1 cellular context compared by ENCODE assay signal in genomic region chr2:179613299-179613651, GRCh38.
TF ChIP-seq lines count a peak whose summit lies in the region.

No MANE protein-coding gene starts in this region.

TF ChIP-seq in H1, 55 proteins besides CTCF, POLR2A, EP300 and RAD21:
- TF ChIP-seq GTF2F1 (IDR thresholded peaks at IDR 0.05; ENCODE audit: borderline replicate concordance, low read depth, low read length) (no peak), EGR1 (IDR thresholded peaks at IDR 0.05; ENCODE audit: borderline replicate concordance, low read depth, low read length) (no peak), EZH2 (IDR thresholded peaks at IDR 0.05; ENCODE audit: low read depth, low read length, severe bottlenecking) (no peak), BCL11A (IDR thresholded peaks at IDR 0.05; ENCODE audit: low read depth in 2 of 2, low read length in 2 of 2) (no peak), CBX5 (IDR thresholded peaks at IDR 0.05; ENCODE audit: low read depth, low read length) (no peak), SIRT6 (IDR thresholded peaks at IDR 0.05; ENCODE audit: low read length) (no peak), PHF8 (conservative IDR thresholded peaks at IDR 0.05; ENCODE audit: low read depth, low read length) (no peak), HDAC2 (IDR thresholded peaks at IDR 0.05; ENCODE audit: borderline replicate concordance in 1 of 2, low read depth in 2 of 2, low read length in 2 of 2) (no peak), ASH2L (IDR thresholded peaks at IDR 0.05; ENCODE audit: low read length) (no peak), USF2 (IDR thresholded peaks at IDR 0.05; ENCODE audit: low read length) (no peak), FOSL1 (IDR thresholded peaks at IDR 0.05; ENCODE audit: insufficient read depth, low read depth, low read length) (no peak), MAFK (IDR thresholded peaks at IDR 0.05; ENCODE audit: low read depth, low read length) (no peak), SP4 (IDR thresholded peaks at IDR 0.05; ENCODE audit: low read length) (no peak), YY1 (IDR thresholded peaks at IDR 0.05; ENCODE audit: low read depth, low read length) (no peak), SAP30 (IDR thresholded peaks at IDR 0.05; ENCODE audit: insufficient read depth, insufficient replicate concordance, low read length) (no peak), TAF7 (optimal IDR thresholded peaks at IDR 0.05; ENCODE audit: borderline replicate concordance, low read depth, low read length) (no peak), ZNF274 (IDR thresholded peaks at IDR 0.05; ENCODE audit: borderline replicate concordance, extremely low read depth, low read length) (no peak), POU5F1 (IDR thresholded peaks at IDR 0.05; ENCODE audit: low read depth, low read length) (no peak)
